In genomic region chr16:30761928-30762902, GRCh38 we compare ENCODE assay signal across 8 cellular contexts. TPM values are rescaled to one million over a fixed set of nuclear protein-coding genes. Genes with fewer than 3 reads are reported as not detected.
A peak's percentile ranks its signal among the peaks of the same experiment; 100 is the strongest.
DNase-seq lines count a peak whose midpoint lies in the region; ATAC-seq, FAIRE-seq and TF ChIP-seq lines count a peak whose summit lies in the region.

CFAP119 (minus strand) TSS chr16:30762062; CDS start chr16:30761748, 314 bp downstream.
RNF40 (plus strand) TSS chr16:30762322; CDS start chr16:30762546, 224 bp downstream.

- FAIRE-seq in H54 (lab: Jason Lieb, UNC): no peak

- H3K36me3 Mint-ChIP-seq in natural killer cell: no peaks in the 10 kb centered on the region

- POLR2A ChIA-PET in RWPE1 (lab: Yijun Ruan, JAX; ENCODE audit: low non-redundant PET): interaction anchor here (0.8 kb wide), 1 partner anchor 14 kb away, joined by 3 read pairs; the partner anchor contains the start of gene PHKG2

- peak; percentile 77 for TF ChIP-seq POLR2A in H54 (IDR thresholded peaks at IDR 0.05; ENCODE audit: low read depth, low read length)

- DNase-seq in ELF-1 (ENCODE audit: low read depth, low spot score) (peak; percentile 99), H54 (ENCODE audit: insufficient read length, low spot score) (peak; percentile 99), LoVo (ENCODE audit: low spot score) (peak; percentile 97), RWPE1 (ENCODE audit: low spot score) (peak; percentile 100), fibroblast of pulmonary artery (ENCODE audit: low read depth) (peak; percentile 98), natural killer cell (peak; percentile 84)
- DNase-seq in activated T-helper 9 cell treated with anti-CD3 and anti-CD28 coated beads, Interleukin-2, amount 50 U/mL, for 16 hours (ENCODE audit: low read depth): peak; percentile 88
- peak; percentile 79 to 94 (median 87) for DNase-seq in stimulated activated naive CD4-positive, alpha-beta T cell (lab: John Stamatoyannopoulos, UW)

- peak within 1 kb of the TSS; percentile 97 for H3K4me3 ChIP-seq in fibroblast of pulmonary artery (replicated peaks; ENCODE audit: low read depth, low read length)

- peak within 1 kb of the TSS; percentile 83 for H3K27ac ChIP-seq in RWPE1

- peaks cover 36 to 55% of the 10 kb centered on the region in 2 donors for H3K4me1 Mint-ChIP-seq in natural killer cell

- intact Hi-C loops in natural killer cell (cut with micrococcal nuclease): loop anchor here (1.0 to 10.0 kb wide), 4 partner anchors 13 to 160 kb away; partner anchors contain the start of genes FBXL19 and PHKG2

- peak; percentile 94 to 97 (median 95) for ATAC-seq in natural killer cell

- CTCF ChIA-PET in RWPE1 (lab: Yijun Ruan, JAX): no interaction called here

- H3K27ac Mint-ChIP-seq in natural killer cell: peak within 1 kb of the TSS; percentile 92

- peak within 1 kb of the TSS; percentile 95 for H3K4me3 Mint-ChIP-seq in natural killer cell

- H3K27me3 Mint-ChIP-seq in natural killer cell (ENCODE audit: low read depth in 2 of 2): no peaks in the 10 kb centered on the region

- no peaks in the 10 kb centered on the region for H3K9me3 Mint-ChIP-seq in natural killer cell

- TF ChIP-seq CTCF in RWPE1 (conservative IDR thresholded peaks at IDR 0.05; ENCODE audit: low read depth) (no peak), fibroblast of pulmonary artery (IDR thresholded peaks at IDR 0.05; ENCODE audit: low read length, missing control alignments) (no peak), natural killer cell (IDR thresholded peaks at IDR 0.05) (no peak)

RNA-seq across cellular contexts. Expression of gene CFAP119, which starts in this region (rescaled TPM):
- 1 to 10 TPM; 3.4 to 5.1 (median 4.9) TPM for total RNA-seq in natural killer cell

RNA-seq across cellular contexts. Expression of gene RNF40, which starts in this region (rescaled TPM):
- 100 to 1,000 TPM; 153 to 167 (median 161) TPM for total RNA-seq in natural killer cell

Comparison
In these comparisons a context has a peak if more than half of its experiments do, and no peak if none do; other contexts are left out.
1. Peak in every context shown above with its lines: DNase-seq, ATAC-seq, H3K4me3 ChIP-seq and H3K27ac ChIP-seq.